8 cellular contexts compared by ENCODE assay signal in genomic region chr12:52050771-52051541, GRCh38. TPM values are rescaled to one million over a fixed set of nuclear protein-coding genes. Genes with fewer than 3 reads are reported as not detected.
DNase-seq lines count a peak whose midpoint lies in the region; ATAC-seq, FAIRE-seq and TF ChIP-seq lines count a peak whose summit lies in the region.

NR4A1 (plus strand) TSS chr12:52051442; CDS start chr12:52054329, 2,887 bp downstream.

- peaks cover 8% of the 10 kb centered on the region for H3F3A ChIP-seq in SK-N-SH (replicated peaks; ENCODE audit: insufficient read depth)

- intact Hi-C loops in ovary (cut with DNase I), result loop anchor here in 1 of 4 donors (2.0 kb wide), 1 partner anchor 18 kb away; no protein-coding TSS in a partner anchor

- no peaks in the 10 kb centered on the region; the same call in 1 of the 2 replicates for H3K36me3 ChIP-seq in MG63
- no peaks in the 10 kb centered on the region for H3K36me3 ChIP-seq in SK-N-SH (replicated peaks in 1 of 2; ENCODE audit: control insufficient read depth in 1 of 2, insufficient read depth in 2 of 2, low read length in 1 of 2)
- no peaks in the 10 kb centered on the region for H3K36me3 ChIP-seq in ovary
- peaks cover 5% of the 10 kb centered on the region for H3K36me3 ChIP-seq in thoracic aorta

- 3% methylated on average over 52 of the region's 76 CpGs for WGBS in SK-N-SH (ENCODE audit: low lambda C conversion rate)
- 1% methylated on average over 39 to 76 of the region's 76 CpGs for WGBS in ovary, 3 donors

- peak within 1 kb of the TSS; percentile 68 for H3K4me3 Mint-ChIP-seq in glutamatergic neuron (ENCODE audit: unreplicated experiment)

- H4K20me1 ChIP-seq in SK-N-SH (ENCODE audit: insufficient read depth), result peaks cover 14% of the 10 kb centered on the region

- H3K4me1 ChIP-seq in SK-N-SH (ENCODE audit: control insufficient read depth in 1 of 2, insufficient read depth in 2 of 2, low read depth in 1 of 2, low read length in 1 of 2) (peaks cover 8 to 12% of the 10 kb centered on the region in 2 experiments; a peak in 2 of 4 replicates), ovary (ENCODE audit: insufficient read depth) (peaks cover 12% of the 10 kb centered on the region), thoracic aorta (ENCODE audit: control insufficient read depth in 1 of 2, low read depth in 2 of 2) (peaks cover 10 to 23% of the 10 kb centered on the region in 2 donors)

- peak; percentile 31; the same call in 1 of the 2 replicates for TF ChIP-seq POLR2A in H54 (IDR thresholded peaks at IDR 0.05; ENCODE audit: low read depth, low read length)
- TF ChIP-seq POLR2A in ovary (IDR thresholded peaks at IDR 0.05), result peak; percentile 98

- H3K4me1 Mint-ChIP-seq in glutamatergic neuron (ENCODE audit: low read depth, unreplicated experiment), result peaks cover 6% of the 10 kb centered on the region

- no peak for TF ChIP-seq RAD21 in SK-N-SH (IDR thresholded peaks at IDR 0.05; ENCODE audit: low read length)

- H3K9ac ChIP-seq in SK-N-SH, result peak within 1 kb of the TSS; percentile 97

- H3K9me3 ChIP-seq in MG63 (no peaks in the 10 kb centered on the region), SK-N-SH (no peaks in the 10 kb centered on the region), ovary (no peaks in the 10 kb centered on the region), thoracic aorta (no peaks in the 10 kb centered on the region)

- ATAC-seq in activated naive CD4-positive, alpha-beta T cell treated with anti-CD3 and anti-CD28 coated beads, Interleukin-2, amount 50 U/mL, for 72 hours, result peak; percentile 88 to 93
- peak; percentile 66 for ATAC-seq in thoracic aorta (ENCODE audit: insufficient number of reproducible peaks, low FRiP score, low read depth)

- H2AFZ ChIP-seq in SK-N-SH (ENCODE audit: low read depth), result peak within 1 kb of the TSS; percentile 76

- H3K27me3 ChIP-seq in MG63 (no peaks in the 10 kb centered on the region), SK-N-SH (ENCODE audit: insufficient read depth) (no peaks in the 10 kb centered on the region), ovary (no peaks in the 10 kb centered on the region), thoracic aorta (replicated peaks; ENCODE audit: insufficient read depth) (no peaks in the 10 kb centered on the region)

- DNase-seq in GM03348 (ENCODE audit: low spot score) (peak; percentile 98), H54 (ENCODE audit: insufficient read length, low spot score) (peak; percentile 84), MG63 (peak; percentile 70), SK-N-SH (peak; percentile 98), glutamatergic neuron (peak; percentile 84), ovary (peak; percentile 99 to 100 (median 100)), thoracic aorta (ENCODE audit: low spot score) (peak; percentile 98)
- peak; percentile 98 to 99 for DNase-seq in activated naive CD4-positive, alpha-beta T cell treated with anti-CD3 and anti-CD28 coated beads, Interleukin-2, amount 50 U/mL, for 72 hours (ENCODE audit: low spot score in 2 of 2)

- H3K27me3 Mint-ChIP-seq in glutamatergic neuron (ENCODE audit: unreplicated experiment), result peaks cover 18% of the 10 kb centered on the region

- TF ChIP-seq CTCF in SK-N-SH (IDR thresholded peaks at IDR 0.05) (peak; percentile 25), glutamatergic neuron (IDR thresholded peaks at IDR 0.05; ENCODE audit: partially characterized antibody, unreplicated experiment) (no peak), ovary (IDR thresholded peaks at IDR 0.05) (peak in 2 of 3 donors; percentile 11 to 46), thoracic aorta (IDR thresholded peaks at IDR 0.05) (no peak)

- H3K27ac ChIP-seq in SK-N-SH (ENCODE audit: low read depth in 2 of 2, low read length in 1 of 2) (peak within 1 kb of the TSS in 1 of 2 experiments; percentile 71; a peak in 3 of 4 replicates), ovary (peak within 1 kb of the TSS; percentile 95 to 96), thoracic aorta (peak within 1 kb of the TSS; percentile 95 to 100)

- no peaks in the 10 kb centered on the region for H3K9me3 Mint-ChIP-seq in activated naive CD4-positive, alpha-beta T cell treated with anti-CD3 and anti-CD28 coated beads, Interleukin-2, amount 50 U/mL, for 72 hours
- H3K9me3 Mint-ChIP-seq in glutamatergic neuron (ENCODE audit: unreplicated experiment), result peaks cover 5% of the 10 kb centered on the region

- POLR2A ChIA-PET in SK-N-SH (lab: Yijun Ruan, JAX), result interaction anchor here (1.0 to 1.4 kb wide), 2 partner anchors 12 to 22 kb away, joined by 3 read pairs; no protein-coding TSS in a partner anchor

- H3K36me3 Mint-ChIP-seq in activated naive CD4-positive, alpha-beta T cell treated with anti-CD3 and anti-CD28 coated beads, Interleukin-2, amount 50 U/mL, for 72 hours, result peaks cover 6 to 23% of the 10 kb centered on the region in 2 donors
- no peaks in the 10 kb centered on the region for H3K36me3 Mint-ChIP-seq in glutamatergic neuron (ENCODE audit: unreplicated experiment)

- peak within 1 kb of the TSS; percentile 99 for H3K4me2 ChIP-seq in SK-N-SH

- no peak for FAIRE-seq in H54 (lab: Jason Lieb, UNC)

- H3K79me2 ChIP-seq in SK-N-SH (ENCODE audit: insufficient read depth), result no peaks in the 10 kb centered on the region

- CTCF ChIA-PET in SK-N-SH (lab: Yijun Ruan, JAX), result interaction anchor here (0.7 to 15.6 kb wide), 8 partner anchors 10 to 161 kb away, joined by 3 to 279 read pairs (median 4); partner anchors contain the start of gene ATG101

- H3K4me3 ChIP-seq in MG63 (peak within 1 kb of the TSS; percentile 39), SK-N-SH (ENCODE audit: low read depth in 2 of 2, low read length in 1 of 2) (peak within 1 kb of the TSS; percentile 53 to 65), ovary (peak within 1 kb of the TSS; percentile 73), thoracic aorta (peak within 1 kb of the TSS; percentile 90)

- peak within 1 kb of the TSS; percentile 96 to 98 for H3K27ac Mint-ChIP-seq in activated naive CD4-positive, alpha-beta T cell treated with anti-CD3 and anti-CD28 coated beads, Interleukin-2, amount 50 U/mL, for 72 hours
- H3K27ac Mint-ChIP-seq in glutamatergic neuron (ENCODE audit: unreplicated experiment), result no peak within 1 kb of the TSS

- no peak for TF ChIP-seq EP300 in SK-N-SH (IDR thresholded peaks at IDR 0.05; ENCODE audit: borderline replicate concordance in 1 of 2, low read depth in 1 of 2, low read length in 1 of 2)
- peak; percentile 92 for TF ChIP-seq EP300 in ovary (IDR thresholded peaks at IDR 0.05)

- H3K9me2 ChIP-seq in SK-N-SH, result no peaks in the 10 kb centered on the region

TF ChIP-seq in SK-N-SH, 30 proteins besides CTCF, POLR2A, EP300 and RAD21 (continues in another document):
- TF ChIP-seq NRF1 (IDR thresholded peaks at IDR 0.05; ENCODE audit: low read depth, low read length) (peak; percentile 31), YY1 (IDR thresholded peaks at IDR 0.05; ENCODE audit: low read depth) (no peak), MAX (IDR thresholded peaks at IDR 0.05; ENCODE audit: low read depth) (no peak), FOXJ3 (CRISPR knock-in tag; IDR thresholded peaks at IDR 0.05) (no peak), MEF2A (IDR thresholded peaks at IDR 0.05; ENCODE audit: borderline replicate concordance, low read depth) (peak; percentile 90; the same call in 1 of the 2 replicates), RFX5 (IDR thresholded peaks at IDR 0.05; ENCODE audit: low read length) (no peak), TCF12 (IDR thresholded peaks at IDR 0.05) (no peak; the same call in 1 of the 2 replicates), FOSL2 (IDR thresholded peaks at IDR 0.05; ENCODE audit: borderline replicate concordance, low read depth) (no peak), RXRA (IDR thresholded peaks at IDR 0.05; ENCODE audit: borderline replicate concordance, low read depth) (no peak), CHD2 (IDR thresholded peaks at IDR 0.05; ENCODE audit: low read length, partially characterized antibody) (no peak), SMC3 (IDR thresholded peaks at IDR 0.05; ENCODE audit: low read depth, low read length) (no peak), EZH2phosphoT487 (IDR thresholded peaks at IDR 0.05; ENCODE audit: borderline replicate concordance, low read depth) (no peak), TEAD4 (IDR thresholded peaks at IDR 0.05; ENCODE audit: borderline replicate concordance, insufficient read depth) (peak; percentile 59), POLR2AphosphoS5 (IDR thresholded peaks at IDR 0.05; ENCODE audit: low read depth, low read length) (no peak), IRF3 (IDR thresholded peaks at IDR 0.05; ENCODE audit: low read depth, low read length) (no peak), FOXM1 (IDR thresholded peaks at IDR 0.05; ENCODE audit: low read depth) (no peak), RCOR1 (IDR thresholded peaks at IDR 0.05; ENCODE audit: low read length) (no peak), TAF1 (IDR thresholded peaks at IDR 0.05; ENCODE audit: borderline replicate concordance, low read depth, low read length) (no peak), NFIC (IDR thresholded peaks at IDR 0.05; ENCODE audit: borderline replicate concordance) (no peak), MXI1 (IDR thresholded peaks at IDR 0.05; ENCODE audit: low read depth, low read length) (no peak; the same call in 1 of the 2 replicates), SIN3A (IDR thresholded peaks at IDR 0.05; ENCODE audit: borderline replicate concordance, low read depth, low read length) (no peak)

RNA-seq across cellular contexts. Expression of gene NR4A1, which starts in this region (rescaled TPM):
- 4.4 TPM in 1 of 2 replicates, not detected in the other for total RNA-seq in MG63 (2014; rRNA removed; shearing (Covaris generic); ENCODE audit: low replicate concordance)
- polyA plus RNA-seq in SK-N-SH (2012; rRNA removed), result 75.2 and 120 TPM in 2 replicates
- polyA plus RNA-seq in SK-N-SH (2012; cell fraction: cytosol; rRNA removed), result 17.7 and 20.0 TPM in 2 replicates
- 429 and 610 TPM in 2 replicates for polyA plus RNA-seq in SK-N-SH (2012; cell fraction: nucleus; rRNA removed)
- total RNA-seq in activated naive CD4-positive, alpha-beta T cell treated with anti-CD3 and anti-CD28 coated beads, Interleukin-2, amount 50 U/mL, for 72 hours, result 10 to 100 TPM; 29.8 to 76.0 TPM
- total RNA-seq in glutamatergic neuron (ENCODE audit: unreplicated experiment), result 8.5 TPM
- total RNA-seq in ovary, result 1,000 to 10,000 TPM in 2 of 7 donors, 100 to 1,000 TPM in 5; 142 to 1,603 (median 414) TPM
- 100 to 1,000 TPM in 1 of 2 donors, 10 to 100 TPM in 1; 41.7 to 159 TPM for polyA plus RNA-seq in ovary
- total RNA-seq in thoracic aorta, result 100 to 1,000 TPM; 112 to 468 TPM

Comparison
In these comparisons a context has a peak if more than half of its experiments do, and no peak if none do; other contexts are left out.
1. H3K4me3 ChIP-seq: peak in every context shown above with its lines; median percentile 90 in thoracic aorta; 73 in ovary; 59 in SK-N-SH; 39 in MG63.
2. CTCF ChIP-seq: peak in SK-N-SH (single experiment) and ovary (2 of 3); none in glutamatergic neuron (single experiment) and thoracic aorta (single experiment).
3. Peak in every context shown above with its lines, with median percentiles within 50 percentile points of each other: DNase-seq.